Comparison of ENCODE assay signal across 7 cellular contexts in the genomic region with DNA sequence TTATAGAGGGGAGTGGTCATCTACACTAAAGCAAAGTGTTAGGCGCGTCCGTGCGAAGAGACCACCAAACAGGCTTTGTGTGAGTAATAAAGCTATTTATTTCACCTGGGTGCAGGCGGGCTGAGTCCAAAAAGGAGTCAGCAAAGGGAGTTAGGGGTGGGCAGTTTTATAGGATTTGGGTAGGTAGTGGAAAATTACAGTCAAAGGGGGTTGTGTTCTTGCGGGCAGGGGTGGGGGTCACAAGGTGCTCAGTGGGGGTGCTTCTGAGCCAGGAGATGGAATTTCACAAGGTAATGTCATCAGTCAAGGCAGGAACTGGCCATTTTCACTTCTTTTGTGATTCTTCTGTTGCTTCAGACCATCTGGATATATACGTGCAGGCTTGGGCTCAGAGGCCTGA. TPM values are rescaled to one million over a fixed set of nuclear protein-coding genes. Genes with fewer than 3 reads are reported as not detected.
DNase-seq lines count a peak whose midpoint lies in the region; ATAC-seq lines count a peak whose summit lies in the region.

No MANE protein-coding gene starts in this region.

- CTCF ChIA-PET in activated CD8-positive, alpha-beta T cell treated with anti-CD3 and anti-CD28 coated beads, Interleukin-2, amount 10 ng/mL, durations not matched to agents 7 days and 5 days (lab: Charles Lee): interaction anchor here (0.9 to 1.2 kb wide), 2 partner anchors 46 to 54 kb away, joined by 3 read pairs; a partner anchor contains a TSS

- no peaks in the 10 kb centered on the region for H3K27me3 Mint-ChIP-seq in activated CD8-positive, alpha-beta T cell treated with anti-CD3 and anti-CD28 coated beads, Interleukin-2, amount 10 ng/mL, durations not matched to agents 7 days and 5 days (ENCODE audit: low read depth)
- H3K27me3 Mint-ChIP-seq in stimulated activated naive B cell treated with anti-CD40 and anti-IgM and Interleukin-4, amounts not matched to agents 10 μg/mL and 1 μg/mL and 100 μg/mL, for 72 hours: no peaks in the 10 kb centered on the region

- H3K4me1 Mint-ChIP-seq in activated CD8-positive, alpha-beta T cell treated with anti-CD3 and anti-CD28 coated beads, Interleukin-2, amount 10 ng/mL, durations not matched to agents 7 days and 5 days (ENCODE audit: low read depth): peaks cover 53% of the 10 kb centered on the region
- peaks cover 25 to 41% of the 10 kb centered on the region in 2 donors for H3K4me1 Mint-ChIP-seq in stimulated activated naive B cell treated with anti-CD40 and anti-IgM and Interleukin-4, amounts not matched to agents 10 μg/mL and 1 μg/mL and 100 μg/mL, for 72 hours

- H3K27me3 ChIP-seq in HUES48 (ENCODE audit: control insufficient read depth, insufficient read depth, low read length): no peaks in the 10 kb centered on the region
- H3K27me3 ChIP-seq in iPS-15b (ENCODE audit: control insufficient read depth, insufficient read depth, low read length): no peaks in the 10 kb centered on the region

- ATAC-seq in activated CD8-positive, alpha-beta T cell treated with anti-CD3 and anti-CD28 coated beads, Interleukin-2, amount 10 ng/mL, durations not matched to agents 7 days and 5 days: no peak
- no peak for ATAC-seq in stimulated activated naive B cell treated with anti-CD40 and anti-IgM and Interleukin-4, amounts not matched to agents 10 μg/mL and 1 μg/mL and 100 μg/mL, for 72 hours (replicated peaks)
- ATAC-seq in HG02852 (IDR thresholded peaks at IDR 0.05; ENCODE audit: unreplicated experiment): no peak

- peaks cover 60% of the 10 kb centered on the region for H3K36me3 Mint-ChIP-seq in activated CD8-positive, alpha-beta T cell treated with anti-CD3 and anti-CD28 coated beads, Interleukin-2, amount 10 ng/mL, durations not matched to agents 7 days and 5 days (ENCODE audit: low read depth)
- H3K36me3 Mint-ChIP-seq in stimulated activated naive B cell treated with anti-CD40 and anti-IgM and Interleukin-4, amounts not matched to agents 10 μg/mL and 1 μg/mL and 100 μg/mL, for 72 hours: peaks cover 26 to 37% of the 10 kb centered on the region in 2 donors

- POLR2A ChIA-PET in activated CD8-positive, alpha-beta T cell treated with anti-CD3 and anti-CD28 coated beads, Interleukin-2, amount 10 ng/mL, durations not matched to agents 7 days and 5 days (lab: Charles Lee): interaction anchor here (1.0 to 2.5 kb wide), 3 partner anchors 38 to 52 kb away, joined by 3 to 17 read pairs (median 4); a partner anchor contains a TSS

- no peak for DNase-seq in activated CD8-positive, alpha-beta T cell treated with anti-CD3 and anti-CD28 coated beads, Interleukin-2, amount 10 ng/mL, durations not matched to agents 7 days and 5 days
- DNase-seq in stimulated activated naive B cell treated with anti-CD40 and anti-IgM and Interleukin-4, amounts not matched to agents 10 μg/mL and 1 μg/mL and 100 μg/mL, for 72 hours: no peak
- DNase-seq in NCI-H1694 (lab: John Stamatoyannopoulos, UW): no peak
- DNase-seq in AG08396 (ENCODE audit: low spot score): no peak

- no peaks in the 10 kb centered on the region for H3K9me3 Mint-ChIP-seq in activated CD8-positive, alpha-beta T cell treated with anti-CD3 and anti-CD28 coated beads, Interleukin-2, amount 10 ng/mL, durations not matched to agents 7 days and 5 days (ENCODE audit: insufficient read depth)
- H3K9me3 Mint-ChIP-seq in stimulated activated naive B cell treated with anti-CD40 and anti-IgM and Interleukin-4, amounts not matched to agents 10 μg/mL and 1 μg/mL and 100 μg/mL, for 72 hours: no peaks in the 10 kb centered on the region

- H3K4me3 Mint-ChIP-seq in activated CD8-positive, alpha-beta T cell treated with anti-CD3 and anti-CD28 coated beads, Interleukin-2, amount 10 ng/mL, durations not matched to agents 7 days and 5 days: peak overlapping the region; percentile 96
- peak overlapping the region; percentile 97 to 99 for H3K4me3 Mint-ChIP-seq in stimulated activated naive B cell treated with anti-CD40 and anti-IgM and Interleukin-4, amounts not matched to agents 10 μg/mL and 1 μg/mL and 100 μg/mL, for 72 hours

- no peaks in the 10 kb centered on the region for H3K9me3 ChIP-seq in HUES48 (ENCODE audit: control insufficient read depth, insufficient read depth, low read length)
- H3K9me3 ChIP-seq in iPS-15b (ENCODE audit: control insufficient read depth, insufficient read depth, low read length): no peaks in the 10 kb centered on the region

- H3K27ac ChIP-seq in HUES48 (ENCODE audit: low read depth, low read length): peak overlapping the region; percentile 92

- H3K27ac Mint-ChIP-seq in activated CD8-positive, alpha-beta T cell treated with anti-CD3 and anti-CD28 coated beads, Interleukin-2, amount 10 ng/mL, durations not matched to agents 7 days and 5 days: peak overlapping the region; percentile 95
- peak overlapping the region; percentile 96 for H3K27ac Mint-ChIP-seq in stimulated activated naive B cell treated with anti-CD40 and anti-IgM and Interleukin-4, amounts not matched to agents 10 μg/mL and 1 μg/mL and 100 μg/mL, for 72 hours

- H3K4me3 ChIP-seq in HUES48 (ENCODE audit: low read depth, low read length): peak overlapping the region; percentile 88
- H3K4me3 ChIP-seq in iPS-15b (ENCODE audit: low read depth, low read length): peak overlapping the region; percentile 95

- H3K9ac ChIP-seq in HUES48 (ENCODE audit: low read depth, low read length): peak overlapping the region; percentile 95
- H3K9ac ChIP-seq in iPS-15b (ENCODE audit: low read depth, low read length): peak overlapping the region; percentile 97

- H3K4me1 ChIP-seq in HUES48 (ENCODE audit: control insufficient read depth, insufficient read depth, low read length) (peaks cover 4% of the 10 kb centered on the region; the same call in 1 of the 2 replicates), iPS-15b (ENCODE audit: control insufficient read depth, insufficient read depth, low read length) (peaks cover 7% of the 10 kb centered on the region)

- H3K36me3 ChIP-seq in HUES48 (ENCODE audit: control insufficient read depth, insufficient read depth, low read length) (peaks cover 47% of the 10 kb centered on the region), iPS-15b (ENCODE audit: control insufficient read depth, insufficient read depth, low read length) (peaks cover 24% of the 10 kb centered on the region)

RNA-seq across cellular contexts. Expression of a gene that starts 47.1 kb away (rescaled TPM):
- total RNA-seq in activated CD8-positive, alpha-beta T cell treated with anti-CD3 and anti-CD28 coated beads, Interleukin-2, amount 10 ng/mL, durations not matched to agents 7 days and 5 days: 10 to 100 TPM; 22.8 to 23.8 TPM

RNA-seq across cellular contexts. Expression of a gene that starts 47.4 kb away (rescaled TPM):
- total RNA-seq in activated CD8-positive, alpha-beta T cell treated with anti-CD3 and anti-CD28 coated beads, Interleukin-2, amount 10 ng/mL, durations not matched to agents 7 days and 5 days: 100 to 1,000 TPM; 281 to 287 TPM

RNA-seq across cellular contexts. Expression of a gene that starts 54.2 kb away (rescaled TPM):
- total RNA-seq in activated CD8-positive, alpha-beta T cell treated with anti-CD3 and anti-CD28 coated beads, Interleukin-2, amount 10 ng/mL, durations not matched to agents 7 days and 5 days: 10 to 100 TPM; 62.2 to 62.8 TPM

RNA-seq across cellular contexts. Expression of a gene that starts 54.7 kb away (rescaled TPM):
- total RNA-seq in activated CD8-positive, alpha-beta T cell treated with anti-CD3 and anti-CD28 coated beads, Interleukin-2, amount 10 ng/mL, durations not matched to agents 7 days and 5 days: not detected
